11 cellular contexts compared by ENCODE assay signal in the genomic region with DNA sequence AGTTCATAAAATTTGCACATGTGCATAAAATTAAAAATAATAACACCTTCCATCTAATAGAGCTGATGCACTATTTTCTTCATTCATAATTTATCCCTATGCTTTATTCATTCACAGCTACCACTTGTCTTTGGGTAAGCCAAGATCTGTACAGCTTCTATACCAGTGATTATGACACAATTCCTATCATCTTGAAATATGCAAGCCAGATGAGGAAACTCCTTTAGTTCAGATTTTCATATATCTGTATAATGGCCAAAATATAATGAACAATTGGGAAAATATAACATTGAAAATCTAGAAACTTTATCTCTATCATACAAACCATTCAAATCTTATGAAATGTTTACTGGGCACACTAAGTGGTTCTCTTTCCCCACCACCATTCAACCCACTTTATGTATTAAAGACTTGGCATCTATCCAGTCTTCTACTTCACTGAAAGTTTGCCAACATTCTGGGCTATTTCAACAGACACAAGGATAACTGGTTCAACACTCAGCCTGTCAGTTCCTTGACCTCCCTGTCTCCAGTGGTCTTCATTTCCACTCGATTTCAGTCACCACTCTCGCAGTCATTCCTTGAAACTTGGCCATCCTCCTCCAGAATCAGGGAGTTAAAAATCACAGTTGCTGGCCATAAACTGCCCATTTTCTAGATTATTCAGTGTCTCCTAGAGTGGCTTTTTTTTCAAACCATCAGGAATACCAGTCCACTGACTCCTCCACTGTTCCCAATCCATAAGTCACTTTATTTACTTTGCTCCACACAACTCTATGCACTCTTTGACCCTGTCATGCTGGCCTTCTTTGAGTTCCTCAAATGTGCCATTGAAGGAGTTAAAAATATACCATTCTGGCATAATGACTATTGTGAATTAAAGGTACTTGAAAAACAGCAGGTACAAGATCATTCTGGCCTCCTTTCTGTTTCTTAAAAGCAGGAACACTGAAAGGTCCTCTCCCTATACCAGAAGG.
DNase-seq lines count a peak whose midpoint lies in the region; ATAC-seq, FAIRE-seq and TF ChIP-seq lines count a peak whose summit lies in the region.
"Had no signal": no experiment of that assay in that cellular context is flagged by ENCODE, and none has a peak within 500 bp of the region (broad histone marks: within the 10 kb centered on the region; RNA-seq: fewer than 3 reads in every experiment).

No MANE protein-coding gene starts in this region.

- POLR2A ChIA-PET in naive thymus-derived CD4-positive, alpha-beta T cell (lab: Charles Lee): interaction anchor here (0.6 to 1.2 kb wide), 4 partner anchors 9 to 20 kb away, joined by 3 to 5 read pairs (median 4); no protein-coding TSS in a partner anchor

- TF ChIP-seq CTCF in choroid plexus epithelial cell (conservative IDR thresholded peaks at IDR 0.05; ENCODE audit: low read depth, low read length) (no peak), D721Med (IDR thresholded peaks at IDR 0.05; ENCODE audit: insufficient read depth, missing control alignments) (no peak)

- no peak overlapping the region for H3K27ac ChIP-seq in naive thymus-derived CD4-positive, alpha-beta T cell (ENCODE audit: low read depth, low read length)

- CTCF ChIA-PET in naive thymus-derived CD4-positive, alpha-beta T cell (lab: Charles Lee): interaction anchor here (0.7 to 1.0 kb wide), 2 partner anchors 215 to 1530 kb away, joined by 3 to 4 read pairs; no protein-coding TSS in a partner anchor

- H3K4me1 Mint-ChIP-seq in naive thymus-derived CD4-positive, alpha-beta T cell: peaks cover 26 to 73% (median 64%) of the 10 kb centered on the region in 7 donors

- no peaks in the 10 kb centered on the region for H3K9me3 ChIP-seq in naive thymus-derived CD4-positive, alpha-beta T cell (ENCODE audit: control insufficient read depth in 2 of 3, low read length in 3 of 3)

- no peak for FAIRE-seq in D721Med (lab: Jason Lieb, UNC)

- ATAC-seq in naive thymus-derived CD4-positive, alpha-beta T cell: no peak

- intact Hi-C loops in naive thymus-derived CD4-positive, alpha-beta T cell (cut with micrococcal nuclease): loop anchor here in 1 of 2 donors (2.0 kb wide), 1 partner anchor 15 kb away; no protein-coding TSS in a partner anchor

- H3K36me3 ChIP-seq in naive thymus-derived CD4-positive, alpha-beta T cell (ENCODE audit: control insufficient read depth in 2 of 3, insufficient read depth in 3 of 3, low read length in 3 of 3): no peaks in the 10 kb centered on the region

- DNase-seq in DMS53 (lab: John Stamatoyannopoulos, UW) (peak; percentile 3), DMS53 treated with DMSO at 0.1 percent for 48 hours (lab: John Stamatoyannopoulos, UW; ENCODE audit: unreplicated experiment) (no peak), NCI-H2029 (lab: John Stamatoyannopoulos, UW) (peak; percentile 20), choroid plexus epithelial cell (ENCODE audit: low read depth) (peak; percentile 72), D721Med (ENCODE audit: insufficient read length, low spot score) (no peak), C1 segment of cervical spinal cord (lab: John Stamatoyannopoulos, UW) (no peak)
- DNase-seq in naive thymus-derived CD4-positive, alpha-beta T cell: no peak
- DNase-seq in activated CD4-positive, CD25-positive, alpha-beta regulatory T cell treated with anti-CD3 and anti-CD28 coated beads, Interleukin-2, amount 50 U/mL, for 72 hours: no peak
- DNase-seq: ACHN, SIG-M5 had no signal

- peaks cover 0 to 6% (median 0%) of the 10 kb centered on the region in 11 donors for H3K9me3 Mint-ChIP-seq in naive thymus-derived CD4-positive, alpha-beta T cell
- H3K9me3 Mint-ChIP-seq: brain had no signal

- H3K36me3 Mint-ChIP-seq in naive thymus-derived CD4-positive, alpha-beta T cell: peaks cover 0 to 42% (median 27%) of the 10 kb centered on the region in 5 donors

- H3K27ac Mint-ChIP-seq in naive thymus-derived CD4-positive, alpha-beta T cell: peak overlapping the region in 7 of 9 donors; percentile 29 to 93 (median 75)

- no peak overlapping the region for H3K4me3 ChIP-seq in choroid plexus epithelial cell (ENCODE audit: low read depth, low read length)
- H3K4me3 ChIP-seq in naive thymus-derived CD4-positive, alpha-beta T cell (ENCODE audit: low read length): no peak overlapping the region

- H3K4me3 Mint-ChIP-seq in naive thymus-derived CD4-positive, alpha-beta T cell: peak overlapping the region in 2 of 10 donors; percentile 62 to 72
- H3K4me3 Mint-ChIP-seq: brain had no signal

- H3K27me3 ChIP-seq in naive thymus-derived CD4-positive, alpha-beta T cell (ENCODE audit: control insufficient read depth in 2 of 2, insufficient read depth in 2 of 2, low read length in 2 of 2): no peaks in the 10 kb centered on the region

- peaks cover 15 to 21% of the 10 kb centered on the region in 2 donors for H3K4me1 ChIP-seq in naive thymus-derived CD4-positive, alpha-beta T cell (ENCODE audit: control insufficient read depth in 2 of 2, insufficient read depth in 2 of 2, low read length in 2 of 2)

- H3K27me3 Mint-ChIP-seq in naive thymus-derived CD4-positive, alpha-beta T cell: no peaks in the 10 kb centered on the region
- H3K27me3 Mint-ChIP-seq: brain had no signal

Comparison
In these comparisons a context has a peak if more than half of its experiments do, and no peak if none do; other contexts are left out.
1. DNase-seq: peak in DMS53 (single experiment), NCI-H2029 (single experiment) and choroid plexus epithelial cell (single experiment); none in DMS53 treated with DMSO at 0.1 percent for 48 hours (single experiment), naive thymus-derived CD4-positive, alpha-beta T cell (0 of 9), D721Med (single experiment), C1 segment of cervical spinal cord (0 of 14) and activated CD4-positive, CD25-positive, alpha-beta regulatory T cell treated with anti-CD3 and anti-CD28 coated beads, Interleukin-2, amount 50 U/mL, for 72 hours (single experiment).